Comparison of ENCODE assay signal across 10 cellular contexts in genomic region chr15:55288006-55288717, GRCh38. TPM values are rescaled to one million over a fixed set of nuclear protein-coding genes. Genes with fewer than 3 reads are reported as not detected.
DNase-seq lines count a peak whose midpoint lies in the region; ATAC-seq and TF ChIP-seq lines count a peak whose summit lies in the region.
"Had no signal": no experiment of that assay in that cellular context is flagged by ENCODE, and none has a peak within 500 bp of the region (broad histone marks: within the 10 kb centered on the region; RNA-seq: fewer than 3 reads in every experiment).

No MANE protein-coding gene starts in this region.

- peaks cover 32% of the 10 kb centered on the region for H3K36me3 Mint-ChIP-seq in activated CD4-positive, alpha-beta T cell treated with anti-CD3 and anti-CD28 coated beads, Interleukin-2, amount 10 ng/mL, durations not matched to agents 24 days and 14 days (ENCODE audit: low read depth)
- H3K36me3 Mint-ChIP-seq in activated naive CD4-positive, alpha-beta T cell treated with anti-CD3 and anti-CD28 coated beads, Interleukin-2, amount 50 U/mL, for 72 hours = peaks cover 18 to 44% of the 10 kb centered on the region in 2 donors

- intact Hi-C loops in activated CD4-positive, alpha-beta T cell treated with anti-CD3 and anti-CD28 coated beads, Interleukin-2, amount 10 ng/mL, durations not matched to agents 24 days and 14 days (cut with micrococcal nuclease) = loop anchor here (2.0 kb wide), 2 partner anchors 21 to 33 kb away; no protein-coding TSS in a partner anchor

- ATAC-seq in activated naive CD4-positive, alpha-beta T cell treated with anti-CD3 and anti-CD28 coated beads, Interleukin-2, amount 50 U/mL, for 72 hours = no peak

- H3K27me3 Mint-ChIP-seq in activated CD4-positive, alpha-beta T cell treated with anti-CD3 and anti-CD28 coated beads, Interleukin-2, amount 10 ng/mL, durations not matched to agents 24 days and 14 days = no peaks in the 10 kb centered on the region

- peak overlapping the region; percentile 77 for H3K4me3 ChIP-seq in suprapubic skin

- no peak overlapping the region for H3K27ac ChIP-seq in suprapubic skin

- WGBS in suprapubic skin = 86% methylated on average over 8 of the region's 8 CpGs

- no peaks in the 10 kb centered on the region for H3K36me3 ChIP-seq in suprapubic skin

- H3K4me3 Mint-ChIP-seq in activated CD4-positive, alpha-beta T cell treated with anti-CD3 and anti-CD28 coated beads, Interleukin-2, amount 10 ng/mL, durations not matched to agents 24 days and 14 days = peak overlapping the region; percentile 95

- no peak for TF ChIP-seq EP300 in suprapubic skin (IDR thresholded peaks at IDR 0.05)

- no peaks in the 10 kb centered on the region for H3K9me3 ChIP-seq in suprapubic skin

- H3K27ac Mint-ChIP-seq in activated CD4-positive, alpha-beta T cell treated with anti-CD3 and anti-CD28 coated beads, Interleukin-2, amount 10 ng/mL, durations not matched to agents 24 days and 14 days = peak overlapping the region; percentile 94
- peak overlapping the region; percentile 97 to 98 for H3K27ac Mint-ChIP-seq in activated naive CD4-positive, alpha-beta T cell treated with anti-CD3 and anti-CD28 coated beads, Interleukin-2, amount 50 U/mL, for 72 hours

- peaks cover 51% of the 10 kb centered on the region for H3K4me1 Mint-ChIP-seq in activated CD4-positive, alpha-beta T cell treated with anti-CD3 and anti-CD28 coated beads, Interleukin-2, amount 10 ng/mL, durations not matched to agents 24 days and 14 days

- H3K9me3 Mint-ChIP-seq in activated CD4-positive, alpha-beta T cell treated with anti-CD3 and anti-CD28 coated beads, Interleukin-2, amount 10 ng/mL, durations not matched to agents 24 days and 14 days = no peaks in the 10 kb centered on the region
- H3K9me3 Mint-ChIP-seq in activated naive CD4-positive, alpha-beta T cell treated with anti-CD3 and anti-CD28 coated beads, Interleukin-2, amount 50 U/mL, for 72 hours = no peaks in the 10 kb centered on the region

- H3K27me3 ChIP-seq in suprapubic skin = no peaks in the 10 kb centered on the region

- no peak for TF ChIP-seq CTCF in suprapubic skin (IDR thresholded peaks at IDR 0.05)

- no peak for TF ChIP-seq POLR2A in suprapubic skin (IDR thresholded peaks at IDR 0.05)

- peaks cover 18% of the 10 kb centered on the region for H3K4me1 ChIP-seq in suprapubic skin

- DNase-seq in activated CD4-positive, alpha-beta T cell treated with anti-CD3 and anti-CD28 coated beads, Interleukin-2, amount 10 ng/mL, durations not matched to agents 24 days and 14 days = no peak
- no peak for DNase-seq in activated CD4-positive, alpha-beta T cell treated with anti-CD3 and anti-CD28 coated beads for 48 hours
- no peak for DNase-seq in activated naive CD4-positive, alpha-beta T cell treated with anti-CD3 and anti-CD28 coated beads, Interleukin-2, amount 50 U/mL, for 72 hours (ENCODE audit: low spot score in 2 of 2)
- DNase-seq in kidney tubule cell (ENCODE audit: low spot score) (peak; percentile 39), suprapubic skin (ENCODE audit: low spot score in 2 of 2) (no peak), SHP77 treated with DMSO at 0.1 percent for 48 hours (lab: John Stamatoyannopoulos, UW) (no peak), SK-N-DZ (ENCODE audit: low spot score) (no peak)
- DNase-seq in effector CD4-positive, alpha-beta T cell = no peak
- DNase-seq: H7, occipital lobe had no signal

RNA-seq across cellular contexts. Expression of gene RAB27A, which starts 1.5 kb away (rescaled TPM):
- total RNA-seq in activated CD4-positive, alpha-beta T cell treated with anti-CD3 and anti-CD28 coated beads, Interleukin-2, amount 10 ng/mL, durations not matched to agents 24 days and 14 days = 98.8 and 100 TPM in 2 replicates
- 100 to 1,000 TPM in 1 of 2 donors, 10 to 100 TPM in 1; 99.3 to 111 TPM for total RNA-seq in activated naive CD4-positive, alpha-beta T cell treated with anti-CD3 and anti-CD28 coated beads, Interleukin-2, amount 50 U/mL, for 72 hours
- total RNA-seq in suprapubic skin = 10 to 100 TPM in 2 of 4 donors, 1 to 10 TPM in 2; 7.8 to 16.1 (median 9.2) TPM
- polyA plus RNA-seq in SK-N-DZ (2014; cell fraction: cytosol; rRNA removed) = 1.1 and 1.2 TPM in 2 replicates
- polyA plus RNA-seq in SK-N-DZ (2014; cell fraction: nucleus; rRNA removed) = 0.84 and 2.1 TPM in 2 replicates

RNA-seq across cellular contexts. Expression of gene PIGBOS1, which starts 30.8 kb away (rescaled TPM):
- total RNA-seq in activated CD4-positive, alpha-beta T cell treated with anti-CD3 and anti-CD28 coated beads, Interleukin-2, amount 10 ng/mL, durations not matched to agents 24 days and 14 days = 9.7 and 10.3 TPM in 2 replicates
- 1 to 10 TPM; 4.8 to 9.7 TPM for total RNA-seq in activated naive CD4-positive, alpha-beta T cell treated with anti-CD3 and anti-CD28 coated beads, Interleukin-2, amount 50 U/mL, for 72 hours
- 10 to 100 TPM in 1 of 4 donors, 1 to 10 TPM in 3; 4.1 to 17.8 (median 8.9) TPM for total RNA-seq in suprapubic skin
- polyA plus RNA-seq in SK-N-DZ (2014; cell fraction: cytosol; rRNA removed) = 24.2 and 41.7 TPM in 2 replicates
- polyA plus RNA-seq in SK-N-DZ (2014; cell fraction: nucleus; rRNA removed) = 6.5 and 36.2 TPM in 2 replicates

RNA-seq across cellular contexts. Expression of gene PIGB, which starts 30.9 kb away (rescaled TPM):
- total RNA-seq in activated CD4-positive, alpha-beta T cell treated with anti-CD3 and anti-CD28 coated beads, Interleukin-2, amount 10 ng/mL, durations not matched to agents 24 days and 14 days = 13.3 and 18.6 TPM in 2 replicates
- total RNA-seq in activated naive CD4-positive, alpha-beta T cell treated with anti-CD3 and anti-CD28 coated beads, Interleukin-2, amount 50 U/mL, for 72 hours = 10 to 100 TPM; 21.4 to 24.7 TPM
- total RNA-seq in suprapubic skin = 10 to 100 TPM in 2 of 4 donors, 1 to 10 TPM in 2; 6.7 to 13.2 (median 9.9) TPM
- polyA plus RNA-seq in SK-N-DZ (2014; cell fraction: cytosol; rRNA removed) = 4.8 and 7.1 TPM in 2 replicates
- 9.8 and 12.9 TPM in 2 replicates for polyA plus RNA-seq in SK-N-DZ (2014; cell fraction: nucleus; rRNA removed)
